ENCODE assay signal across 15 cellular contexts in the genomic region with DNA sequence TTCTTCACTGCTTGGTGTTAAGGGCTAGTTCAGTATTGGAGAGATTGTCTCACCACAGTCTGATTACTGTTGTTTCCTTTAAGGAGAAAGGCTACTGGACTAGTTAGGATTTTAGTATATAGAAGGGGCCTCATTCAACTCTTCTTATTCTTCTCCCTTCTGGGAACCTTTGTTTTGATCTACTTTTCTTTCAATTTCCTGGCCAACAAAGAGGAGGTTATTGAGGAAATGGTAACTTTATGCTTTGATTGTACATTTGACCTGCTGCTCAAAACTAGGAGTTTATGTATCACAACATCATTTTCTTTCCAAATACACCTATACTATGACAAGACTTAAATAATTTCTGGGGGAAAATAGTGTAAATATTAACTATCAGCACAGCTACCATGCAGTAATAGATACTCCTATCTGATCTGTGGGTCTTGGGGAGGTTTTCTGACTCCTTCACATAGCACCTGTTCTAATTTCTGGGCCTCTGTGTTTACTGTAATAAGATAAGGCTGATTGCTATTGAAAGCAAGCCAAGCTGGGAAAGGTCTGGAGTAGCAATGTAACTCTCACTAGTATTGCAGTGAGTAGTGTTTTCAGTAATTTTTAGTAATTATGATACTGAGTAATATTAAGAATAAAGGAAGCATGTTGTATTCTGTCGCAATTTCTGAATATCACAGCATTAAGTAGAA.
"Had no signal": no experiment of that assay in that cellular context is flagged by ENCODE, and none has a peak within 500 bp of the region (broad histone marks: within the 10 kb centered on the region; RNA-seq: fewer than 3 reads in every experiment).

No MANE protein-coding gene starts in this region.

- H3K4me3 ChIP-seq: heart left ventricle, ovary, suprapubic skin had no signal

- DNase-seq: activated CD4-positive, alpha-beta T cell treated with anti-CD3 and anti-CD28 coated beads, Interleukin-2, amount 10 ng/mL, durations not matched to agents 7 days and 5 days; activated CD4-positive, CD25-positive, alpha-beta regulatory T cell; activated naive CD4-positive, alpha-beta T cell treated with anti-CD3 and anti-CD28 coated beads, Interleukin-2, amount 10 ng/mL, durations not matched to agents 7 days and 5 days; activated T-cell treated with anti-CD3 and anti-CD28 coated beads for 4 hours; central memory CD4-positive, alpha-beta T cell; cortex of kidney; effector CD8-positive, alpha-beta T cell; heart left ventricle; left ventricle myocardium superior; mesenchymal stem cell; ovary; stimulated activated CD4-positive, alpha-beta T cell treated with anti-CD3 and anti-CD28 coated beads, Interleukin-4, amount 100 ng/mL, for 1 hour; stimulated activated CD8-positive, alpha-beta memory T cell treated with anti-CD3 and anti-CD28 coated beads, Interleukin-4, amount 100 ng/mL, for 48 hours; stimulated activated naive CD8-positive, alpha-beta T cell treated with anti-CD3 and anti-CD28 coated beads, Interleukin-15, Interleukin-2, amounts not matched to agents 100 U/mL and 50 U/mL, for 24 hours had no signal

- H3K27me3 ChIP-seq: heart left ventricle, ovary, suprapubic skin had no signal

- H3K36me3 ChIP-seq: heart left ventricle, ovary, suprapubic skin had no signal

- H3K4me1 ChIP-seq: heart left ventricle, suprapubic skin had no signal

- H3K27ac ChIP-seq: heart left ventricle, ovary, suprapubic skin had no signal

- H3K9me3 ChIP-seq: heart left ventricle, ovary, suprapubic skin had no signal

- ATAC-seq: heart left ventricle; left ventricle myocardium superior; stimulated activated naive CD8-positive, alpha-beta T cell treated with anti-CD3 and anti-CD28 coated beads, Interleukin-15, Interleukin-2, amounts not matched to agents 100 U/mL and 50 U/mL, for 24 hours had no signal
